Comparison of ENCODE assay signal across 20 cellular contexts in the genomic region with DNA sequence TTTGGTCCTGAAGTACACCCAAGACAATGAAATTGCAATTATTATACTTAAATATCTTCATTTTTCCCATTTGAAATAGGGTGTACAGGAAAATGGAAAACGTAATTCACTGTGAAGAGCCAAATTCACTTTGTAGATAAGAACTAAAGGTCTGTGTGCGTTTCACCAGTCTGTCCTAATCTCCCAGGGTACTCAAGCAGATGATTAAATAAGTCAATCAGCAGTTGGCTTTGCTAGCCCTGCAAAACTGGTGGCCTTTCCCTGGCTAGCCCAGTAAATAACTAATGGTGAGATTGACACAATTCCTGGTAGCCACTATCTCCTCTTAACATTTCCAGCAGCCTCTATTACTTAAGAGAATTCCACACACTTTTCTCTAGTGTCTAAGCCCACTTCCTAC.
"Had no signal": no experiment of that assay in that cellular context is flagged by ENCODE, and none has a peak within 500 bp of the region (broad histone marks: within the 10 kb centered on the region; RNA-seq: fewer than 3 reads in every experiment).

No MANE protein-coding gene starts in this region.

- DNase-seq: IMR-90, Karpas-422, KG1, MG63, NCI-H1092, NCI-H1436, NCI-H187, NCI-H2029, NCI-H2081 treated with DMSO at 0.1 percent for 48 hours, NCI-H2171, NCI-H226, NCI-H446, NCI-H510A, NCI-H524 treated with DMSO at 0.1 percent for 48 hours, Right ventricle myocardium superior, RPMI8226, SIG-M5, SK-N-SH had no signal

- FAIRE-seq: HepG2, RCC 7860 had no signal
